ENCODE assay signal across 25 cellular contexts in genomic region chr14:59355101-59355500, GRCh38.
A peak's percentile ranks its signal among the peaks of the same experiment; 100 is the strongest.
DNase-seq lines count a peak whose midpoint lies in the region; ATAC-seq, FAIRE-seq and TF ChIP-seq lines count a peak whose summit lies in the region.
"Had no signal": no experiment of that assay in that cellular context is flagged by ENCODE, and none has a peak within 500 bp of the region (broad histone marks: within the 10 kb centered on the region; RNA-seq: fewer than 3 reads in every experiment).

No MANE protein-coding gene starts in this region.

- FAIRE-seq in HTR-8/SVneo (lab: Jason Lieb, UNC) = peak; percentile 92
- FAIRE-seq: H54, islet of Langerhans, small intestine had no signal

- intact Hi-C loops in right cardiac atrium (cut with DNase I) = no loop called here

- TF ChIP-seq CTCF in RWPE2 (IDR thresholded peaks at IDR 0.05; ENCODE audit: poor library complexity, severe bottlenecking) = peak; percentile 11

- no peak for DNase-seq in HTR-8/SVneo (ENCODE audit: insufficient read length, low spot score)
- DNase-seq in RWPE2 (ENCODE audit: low spot score) = no peak
- no peak for DNase-seq in right cardiac atrium
- no peak for DNase-seq in NCI-H1436 treated with DMSO at 0.1 percent for 48 hours (lab: John Stamatoyannopoulos, UW)
- DNase-seq in NCI-H510A treated with DMSO at 0.1 percent for 48 hours (lab: John Stamatoyannopoulos, UW) = no peak
- DNase-seq: activated CD4-positive, alpha-beta T cell treated with anti-CD3 and anti-CD28 coated beads for 36 hours; activated naive CD4-positive, alpha-beta T cell treated with anti-CD3 and anti-CD28 coated beads for 36 hours; amniotic stem cell; Calu3; DND-41; NCI-H1694; NCI-H2171; NCI-H524; NK-92 treated with Interleukin-12 subunit alpha and Interleukin-12 subunit beta, amount 100 ng/mL, for 24 hours; SK-N-SH; small intestine; stimulated activated naive B cell treated with anti-CD40 and anti-IgM and Interleukin-4, amounts not matched to agents 10 μg/mL and 1 μg/mL and 100 μg/mL, for 72 hours had no signal

- H3K27ac ChIP-seq in RWPE2 (ENCODE audit: poor library complexity, severe bottlenecking) (peak overlapping the region; percentile 98), right cardiac atrium (ENCODE audit: low read length) (peak overlapping the region; percentile 51), skin epidermis (peak overlapping the region in 18 of 21 experiments; percentile 9 to 80 (median 54))
- H3K27ac ChIP-seq: C4-2B, thoracic aorta, vagina had no signal

- H3K4me3 ChIP-seq in RWPE2 (ENCODE audit: severe bottlenecking) (no peak overlapping the region), right cardiac atrium (ENCODE audit: low read length) (no peak overlapping the region), skin epidermis (no peak overlapping the region)
- H3K4me3 ChIP-seq: lung, thoracic aorta, vagina had no signal

- H3K9me3 ChIP-seq in RWPE2 (ENCODE audit: severe bottlenecking) = no peaks in the 10 kb centered on the region
- no peaks in the 10 kb centered on the region for H3K9me3 ChIP-seq in right cardiac atrium (ENCODE audit: control insufficient read depth, low read length)
- H3K9me3 ChIP-seq: SK-N-SH, thoracic aorta, vagina had no signal

- H3K27me3 ChIP-seq in RWPE2 (ENCODE audit: insufficient read depth, poor library complexity, severe bottlenecking) (no peaks in the 10 kb centered on the region), right cardiac atrium (ENCODE audit: control insufficient read depth, insufficient read depth) (no peaks in the 10 kb centered on the region)
- H3K27me3 ChIP-seq: vagina had no signal

- H3K4me1 ChIP-seq in RWPE2 (ENCODE audit: insufficient read depth, poor library complexity, severe bottlenecking) (peaks cover 44% of the 10 kb centered on the region), right cardiac atrium (ENCODE audit: control insufficient read depth, insufficient read depth, low read length) (peaks cover 4% of the 10 kb centered on the region)

- ATAC-seq in RWPE2 (ENCODE audit: low read depth) (no peak), right cardiac atrium (no peak), GM21367 (IDR thresholded peaks at IDR 0.05; ENCODE audit: unreplicated experiment) (no peak)
- ATAC-seq: activated CD4-positive, alpha-beta T cell treated with anti-CD3 and anti-CD28 coated beads for 36 hours; stimulated activated naive B cell treated with anti-CD40 and anti-IgM and Interleukin-4, amounts not matched to agents 10 μg/mL and 1 μg/mL and 100 μg/mL, for 72 hours had no signal

- WGBS in right cardiac atrium = 69% methylated on average over 3 of the region's 3 CpGs

- H3K36me3 ChIP-seq in RWPE2 (ENCODE audit: low read depth) = peaks cover 9% of the 10 kb centered on the region; the same call in 1 of the 2 replicates
